Comparison of ENCODE assay signal across 22 cellular contexts in genomic region chr12:26921886-26922285, GRCh38.
"Had no signal": no experiment of that assay in that cellular context is flagged by ENCODE, and none has a peak within 500 bp of the region (broad histone marks: within the 10 kb centered on the region; RNA-seq: fewer than 3 reads in every experiment).

No MANE protein-coding gene starts in this region.

- H3K4me1 ChIP-seq: SJCRH30 had no signal

- H3K4me3 ChIP-seq: MG63, SJCRH30, SK-N-MC had no signal

- H3K4me3 Mint-ChIP-seq: T-cell had no signal

- H3K27ac ChIP-seq: HL-60, SJCRH30, SK-N-MC had no signal

- ATAC-seq: Right ventricle myocardium inferior, T-cell had no signal

- H3K9me3 ChIP-seq: MG63, SJCRH30 had no signal

- H3K9me3 Mint-ChIP-seq: T-cell had no signal

- H3K27ac Mint-ChIP-seq: T-cell had no signal

- H3K27me3 ChIP-seq: MG63, SJCRH30 had no signal

- DNase-seq: Karpas-422, KG1, MG63, NCI-H1092 treated with DMSO at 0.1 percent for 48 hours, NCI-H1436, NCI-H187, NCI-H2029, NCI-H2081 treated with DMSO at 0.1 percent for 48 hours, NCI-H2171, NCI-H226, NCI-H446, NCI-H510A, NCI-H524 treated with DMSO at 0.1 percent for 48 hours, NCI-H69, NCI-H774, SHP77 treated with DMSO at 0.1 percent for 48 hours, SJCRH30, SW 1271, T-cell had no signal
